Comparison of ENCODE assay signal across 25 cellular contexts in genomic region chr14:33218030-33218429, GRCh38.
DNase-seq lines count a peak whose midpoint lies in the region; ATAC-seq, FAIRE-seq and TF ChIP-seq lines count a peak whose summit lies in the region.
"Had no signal": no experiment of that assay in that cellular context is flagged by ENCODE, and none has a peak within 500 bp of the region (broad histone marks: within the 10 kb centered on the region; RNA-seq: fewer than 3 reads in every experiment).

No MANE protein-coding gene starts in this region.

- TF ChIP-seq RAD21 in SK-N-SH (IDR thresholded peaks at IDR 0.05; ENCODE audit: low read length): no peak; the same call in 1 of the 2 replicates

- H3K4me1 ChIP-seq in SK-N-SH (ENCODE audit: control insufficient read depth in 1 of 2, insufficient read depth in 2 of 2, low read depth in 1 of 2, low read length in 1 of 2) (no peaks in the 10 kb centered on the region), small intestine (ENCODE audit: control insufficient read depth in 2 of 2, insufficient read depth in 1 of 2, low read depth in 1 of 2, low read length in 1 of 2) (no peaks in the 10 kb centered on the region)

- DNase-seq in NCI-H2171 treated with DMSO at 0.1 percent for 48 hours (lab: John Stamatoyannopoulos, UW): peak; percentile 6
- DNase-seq in NCI-H2171 (lab: John Stamatoyannopoulos, UW): no peak
- DNase-seq in SK-N-SH: no peak
- DNase-seq in choroid plexus epithelial cell (ENCODE audit: low read depth): peak; percentile 18
- DNase-seq in myocyte (ENCODE audit: low read depth): peak; percentile 3
- DNase-seq in NCI-H2081 treated with DMSO at 0.1 percent for 48 hours (lab: John Stamatoyannopoulos, UW): no peak
- no peak for DNase-seq in small intestine
- DNase-seq: CD4-positive, CD25-positive, alpha-beta regulatory T cell; DMS79; H7; HFFc6; MM.1S; NCI-H1048; NCI-H1417 treated with DMSO at 0.1 percent for 48 hours; NCI-H446; NCI-H526; PC-9; RPMI8226; SHP77 treated with DMSO at 0.1 percent for 48 hours; T-cell had no signal

- no peak for ATAC-seq in GM21381 (IDR thresholded peaks at IDR 0.05; ENCODE audit: unreplicated experiment)
- ATAC-seq: HepG2, K562, T-cell had no signal

- POLR2A ChIA-PET in SK-N-SH (lab: Yijun Ruan, JAX): no interaction called here

- no peaks in the 10 kb centered on the region for H4K20me1 ChIP-seq in SK-N-SH (ENCODE audit: insufficient read depth)

- H3K4me2 ChIP-seq in SK-N-SH: no peak overlapping the region
- H3K4me2 ChIP-seq: PC-9 had no signal

- TF ChIP-seq CTCF in SK-N-SH (IDR thresholded peaks at IDR 0.05): peak; percentile 35
- no peak for TF ChIP-seq CTCF in choroid plexus epithelial cell (conservative IDR thresholded peaks at IDR 0.05; ENCODE audit: low read depth, low read length)

- FAIRE-seq in small intestine (lab: Jason Lieb, UNC): no peak
- FAIRE-seq: HepG2, K562 had no signal

- no peaks in the 10 kb centered on the region for H3K79me2 ChIP-seq in SK-N-SH (ENCODE audit: insufficient read depth)

- H2AFZ ChIP-seq in SK-N-SH (ENCODE audit: low read depth): no peak overlapping the region
- H2AFZ ChIP-seq: PC-9 had no signal

- no peaks in the 10 kb centered on the region for H3K36me3 ChIP-seq in SK-N-SH (replicated peaks in 1 of 2; ENCODE audit: control insufficient read depth in 1 of 2, insufficient read depth in 2 of 2, low read length in 1 of 2)
- no peaks in the 10 kb centered on the region for H3K36me3 ChIP-seq in small intestine (ENCODE audit: control insufficient read depth in 2 of 2, insufficient read depth in 2 of 2, low read length in 2 of 2)

- no peaks in the 10 kb centered on the region for H3K9me2 ChIP-seq in SK-N-SH

- no peak overlapping the region for H3K9ac ChIP-seq in SK-N-SH

- H3K9me3 ChIP-seq in SK-N-SH (no peaks in the 10 kb centered on the region), small intestine (ENCODE audit: control insufficient read depth, low read depth) (no peaks in the 10 kb centered on the region)

- H3K27ac ChIP-seq in SK-N-SH (ENCODE audit: low read depth in 2 of 2, low read length in 1 of 2) (no peak overlapping the region), small intestine (ENCODE audit: low read depth in 1 of 2, low read length in 1 of 2) (no peak overlapping the region)
- H3K27ac ChIP-seq: HL-60, PC-9, SK-N-MC had no signal

- no peak for TF ChIP-seq EP300 in SK-N-SH (IDR thresholded peaks at IDR 0.05; ENCODE audit: borderline replicate concordance in 1 of 2, low read depth in 1 of 2, low read length in 1 of 2)

- H3K4me3 ChIP-seq in SK-N-SH (ENCODE audit: low read depth in 2 of 2, low read length in 1 of 2): no peak overlapping the region
- H3K4me3 ChIP-seq in choroid plexus epithelial cell (ENCODE audit: low read depth, low read length): no peak overlapping the region
- no peak overlapping the region for H3K4me3 ChIP-seq in small intestine (ENCODE audit: low read depth in 1 of 2, low read length in 2 of 2)
- H3K4me3 ChIP-seq: K562, PC-9, SK-N-MC had no signal

- 53% methylated on average over 2 of the region's 2 CpGs for WGBS in SK-N-SH (ENCODE audit: low lambda C conversion rate)
- 51 to 62% (median 57%) methylated on average over 2 of the region's 2 CpGs for WGBS in small intestine, 3 donors

- H3K27me3 ChIP-seq in SK-N-SH (ENCODE audit: insufficient read depth) (no peaks in the 10 kb centered on the region), small intestine (ENCODE audit: control insufficient read depth in 2 of 2, insufficient read depth in 2 of 2, low read length in 2 of 2) (no peaks in the 10 kb centered on the region)

- no peaks in the 10 kb centered on the region for H3F3A ChIP-seq in SK-N-SH (replicated peaks; ENCODE audit: insufficient read depth)

- CTCF ChIA-PET in SK-N-SH (lab: Yijun Ruan, JAX): interaction anchor here (0.6 to 1.3 kb wide), 5 partner anchors 10 to 575 kb away, joined by 3 read pairs; no protein-coding TSS in a partner anchor

TF ChIP-seq in SK-N-SH, 30 proteins besides CTCF, POLR2A, EP300 and RAD21:
- TF ChIP-seq JUND (IDR thresholded peaks at IDR 0.05) (no peak), RXRA (IDR thresholded peaks at IDR 0.05; ENCODE audit: borderline replicate concordance, low read depth) (no peak), GATA2 (CRISPR knock-in tag; IDR thresholded peaks at IDR 0.05) (no peak), NFIC (IDR thresholded peaks at IDR 0.05; ENCODE audit: borderline replicate concordance) (no peak)

Comparison
In these comparisons a context has a peak if more than half of its experiments do, and no peak if none do; other contexts are left out.
1. DNase-seq: peak in NCI-H2171 treated with DMSO at 0.1 percent for 48 hours (single experiment), choroid plexus epithelial cell (single experiment) and myocyte (single experiment); none in NCI-H2171 (single experiment), SK-N-SH (single experiment), NCI-H2081 treated with DMSO at 0.1 percent for 48 hours (single experiment) and small intestine (single experiment).